ENCODE assay signal across 8 cellular contexts in the genomic region with DNA sequence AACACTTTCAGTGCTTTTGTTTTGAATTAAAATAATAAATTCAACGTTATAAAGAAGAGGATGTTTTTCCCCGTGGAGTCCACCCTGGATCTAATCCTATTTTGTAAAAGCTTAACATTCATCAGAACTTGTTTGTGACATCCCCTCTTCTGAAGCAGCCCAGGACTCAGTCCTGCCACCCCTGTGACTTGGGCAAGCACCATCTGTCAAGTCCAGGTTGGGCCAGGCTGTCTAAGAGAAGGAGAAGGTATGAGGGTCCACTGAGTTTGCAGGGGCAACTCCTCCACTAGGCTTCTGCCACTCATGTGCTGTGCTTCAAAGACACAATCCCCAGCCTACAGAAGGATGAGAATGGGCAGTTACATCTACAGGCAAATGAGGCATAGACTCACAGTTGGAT.
"Had no signal": no experiment of that assay in that cellular context is flagged by ENCODE, and none has a peak within 500 bp of the region (broad histone marks: within the 10 kb centered on the region; RNA-seq: fewer than 3 reads in every experiment).

No MANE protein-coding gene starts in this region.

- H3K9me3 ChIP-seq: HAP-1 had no signal

- DNase-seq: GM23248, GOT3, H7, H9, HCEC 1CT, HFFc6 had no signal

- H3K27ac ChIP-seq: GM23248 had no signal

- H3K4me3 ChIP-seq: GM23248, GM23338, HAP-1 had no signal

- H3K36me3 ChIP-seq: HAP-1 had no signal
